ENCODE assay signal across 16 cellular contexts in genomic region chr12:95239216-95239615, GRCh38.
"Had no signal": no experiment of that assay in that cellular context is flagged by ENCODE, and none has a peak within 500 bp of the region (broad histone marks: within the 10 kb centered on the region; RNA-seq: fewer than 3 reads in every experiment).

No MANE protein-coding gene starts in this region.

- H3K9me3 Mint-ChIP-seq: activated T-helper 1 cell treated with anti-CD3 and anti-CD28 coated beads, Interleukin-12 subunit alpha, Interleukin-12 subunit beta, Interleukin-2, Interleukin-4 antibody, amounts not matched to agents 30 ng/mL and 10 ng/mL and 1 ng/mL, durations not matched to agents 14 hours and 24 hours and 36 hours; natural killer cell; stimulated activated naive CD8-positive, alpha-beta T cell treated with anti-CD3 and anti-CD28 coated beads, Interleukin-15, amount 100 ng/mL, for 72 hours had no signal

- H3K4me3 ChIP-seq: lower lobe of right lung, testis, uterus had no signal

- H3K27ac ChIP-seq: lower lobe of right lung, testis, uterus had no signal

- H3K9me3 ChIP-seq: lower lobe of right lung, testis, uterus had no signal

- H3K4me3 Mint-ChIP-seq: activated CD4-positive, alpha-beta memory T cell treated with anti-CD3 and anti-CD28 coated beads, Interleukin-2, amount 10 ng/mL, durations not matched to agents 7 days and 5 days; activated T-helper 1 cell treated with anti-CD3 and anti-CD28 coated beads, Interleukin-12 subunit alpha, Interleukin-12 subunit beta, Interleukin-2, Interleukin-4 antibody, amounts not matched to agents 30 ng/mL and 10 ng/mL and 1 ng/mL, durations not matched to agents 14 hours and 24 hours and 36 hours; brain; natural killer cell; stimulated activated naive CD8-positive, alpha-beta T cell treated with anti-CD3 and anti-CD28 coated beads, Interleukin-15, amount 100 ng/mL, for 72 hours had no signal

- H3K27me3 Mint-ChIP-seq: activated CD4-positive, alpha-beta memory T cell treated with anti-CD3 and anti-CD28 coated beads, Interleukin-2, amount 10 ng/mL, durations not matched to agents 7 days and 5 days; brain; stimulated activated naive CD8-positive, alpha-beta T cell treated with anti-CD3 and anti-CD28 coated beads, Interleukin-15, amount 100 ng/mL, for 72 hours had no signal

- H3K27me3 ChIP-seq: testis, uterus had no signal

- H3K27ac Mint-ChIP-seq: activated CD4-positive, alpha-beta memory T cell treated with anti-CD3 and anti-CD28 coated beads, Interleukin-2, amount 10 ng/mL, durations not matched to agents 7 days and 5 days; activated T-helper 1 cell treated with anti-CD3 and anti-CD28 coated beads, Interleukin-12 subunit alpha, Interleukin-12 subunit beta, Interleukin-2, Interleukin-4 antibody, amounts not matched to agents 30 ng/mL and 10 ng/mL and 1 ng/mL, durations not matched to agents 14 hours and 24 hours and 36 hours; brain; natural killer cell had no signal

- DNase-seq: activated CD4-positive, alpha-beta memory T cell treated with anti-CD3 and anti-CD28 coated beads, Interleukin-2, amount 10 ng/mL, durations not matched to agents 7 days and 5 days; activated CD4-positive, alpha-beta T cell treated with anti-CD3 and anti-CD28 coated beads for 1 hour; activated CD8-positive, alpha-beta memory T cell treated with anti-CD3 and anti-CD28 coated beads, Interleukin-2, amount 50 U/mL, for 4 hours; activated naive CD4-positive, alpha-beta T cell treated with Interleukin-2 at 50 U/mL for 16 hours; amniotic stem cell; dermis blood vessel endothelial cell; erythroblast; lower lobe of right lung; natural killer cell; stimulated activated CD4-positive, alpha-beta T cell treated with anti-CD3 and anti-CD28 coated beads, Interleukin-12 subunit alpha, Interleukin-12 subunit beta, amount 100 ng/mL, for 4 hours; stimulated activated naive CD8-positive, alpha-beta T cell treated with anti-CD3 and anti-CD28 coated beads, Interleukin-15, amount 100 ng/mL, for 72 hours; T-helper 9 cell; testis; uterus had no signal

- H3K36me3 Mint-ChIP-seq: natural killer cell had no signal

- H3K36me3 ChIP-seq: uterus had no signal

- ATAC-seq: lower lobe of right lung; natural killer cell; stimulated activated naive CD8-positive, alpha-beta T cell treated with anti-CD3 and anti-CD28 coated beads, Interleukin-15, amount 100 ng/mL, for 72 hours had no signal
